In the genomic region with DNA sequence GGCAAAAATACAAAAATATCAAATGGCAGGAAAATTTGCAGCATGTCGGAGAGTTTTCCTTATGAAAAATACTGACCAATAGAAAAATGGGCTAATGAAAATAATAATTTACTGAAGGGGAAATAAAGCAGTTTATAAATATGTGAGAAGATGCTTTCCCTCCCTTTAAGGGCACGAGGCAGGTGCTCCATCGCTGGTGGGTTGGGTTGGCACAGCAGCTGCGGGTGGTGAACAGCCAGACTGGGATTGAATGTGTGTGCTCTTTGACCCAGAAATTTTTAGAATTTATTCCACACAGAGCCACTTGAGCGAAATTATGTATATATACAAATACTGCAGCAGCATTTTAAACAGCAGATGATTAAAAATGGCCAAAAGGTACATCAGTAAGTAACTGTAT, we compare ENCODE assay signal across 28 cellular contexts.
"Had no signal": no experiment of that assay in that cellular context is flagged by ENCODE, and none has a peak within 500 bp of the region (broad histone marks: within the 10 kb centered on the region; RNA-seq: fewer than 3 reads in every experiment).

No MANE protein-coding gene starts in this region.

- H3K4me1 Mint-ChIP-seq: memory B cell; stimulated activated naive CD8-positive, alpha-beta T cell treated with anti-CD3 and anti-CD28 coated beads, Interleukin-15, amount 100 ng/mL, for 72 hours had no signal

- ATAC-seq: esophagus mucosa; gastrocnemius medialis; left colon; natural killer cell; pancreas; right lobe of liver; stimulated activated naive CD8-positive, alpha-beta T cell treated with anti-CD3 and anti-CD28 coated beads, Interleukin-15, amount 100 ng/mL, for 72 hours had no signal

- FAIRE-seq: islet of Langerhans, pancreas had no signal

- H3K27ac Mint-ChIP-seq: memory B cell; natural killer cell; progenitor cell of endocrine pancreas; stimulated activated naive CD8-positive, alpha-beta T cell treated with anti-CD3 and anti-CD28 coated beads, Interleukin-15, amount 100 ng/mL, for 72 hours had no signal

- H3K27me3 Mint-ChIP-seq: memory B cell; progenitor cell of endocrine pancreas; stimulated activated naive CD8-positive, alpha-beta T cell treated with anti-CD3 and anti-CD28 coated beads, Interleukin-15, amount 100 ng/mL, for 72 hours had no signal

- H3K9me3 ChIP-seq: pancreas, right lobe of liver, thyroid gland had no signal

- H3K4me3 Mint-ChIP-seq: memory B cell; natural killer cell; stimulated activated naive CD8-positive, alpha-beta T cell treated with anti-CD3 and anti-CD28 coated beads, Interleukin-15, amount 100 ng/mL, for 72 hours had no signal

- H3K27me3 ChIP-seq: dorsolateral prefrontal cortex, gastrocnemius medialis, hepatocyte, neutrophil, pancreas, right lobe of liver, thyroid gland, vagina had no signal

- H3K4me3 ChIP-seq: dorsolateral prefrontal cortex, gastrocnemius medialis, hepatocyte, left ventricle myocardium inferior, lung, pancreas, right lobe of liver, smooth muscle cell, thyroid gland, vagina had no signal

- H3K36me3 ChIP-seq: pancreas, right lobe of liver had no signal

- DNase-seq: effector CD4-positive, alpha-beta T cell; foreskin fibroblast; gastrocnemius medialis; kidney glomerular epithelial cell; natural killer cell; stimulated activated CD4-positive, alpha-beta T cell treated with anti-CD3 and anti-CD28 coated beads, Interleukin-12 subunit alpha, Interleukin-12 subunit beta, amount 100 ng/mL, for 4 hours; stimulated activated CD4-positive, alpha-beta T cell treated with anti-CD3 and anti-CD28 coated beads, Interleukin-1b, Interleukin-23, amount 100 ng/mL, for 48 hours; stimulated activated CD4-positive, alpha-beta T cell treated with anti-CD3 and anti-CD28 coated beads, Interleukin-4, amount 100 ng/mL, for 1 hour; stimulated activated CD8-positive, alpha-beta memory T cell treated with anti-CD3 and anti-CD28 coated beads, Interleukin-4, amount 100 ng/mL, for 48 hours; stimulated activated naive CD4-positive, alpha-beta T cell; stimulated activated naive CD8-positive, alpha-beta T cell treated with anti-CD3 and anti-CD28 coated beads, Interleukin-15, amount 100 ng/mL, for 72 hours; thyroid gland; trophoblast cell had no signal

- H3K27ac ChIP-seq: dorsolateral prefrontal cortex, epithelial cell of prostate, gastrocnemius medialis, hepatocyte, left ventricle myocardium inferior, neutrophil, pancreas, right lobe of liver, thyroid gland, vagina had no signal

- H3K4me1 ChIP-seq: gastrocnemius medialis, left ventricle myocardium inferior, pancreas, right lobe of liver, thyroid gland, vagina had no signal
